12 cellular contexts compared by ENCODE assay signal in genomic region chr11:77090373-77091111, GRCh38. TPM values are rescaled to one million over a fixed set of nuclear protein-coding genes. Genes with fewer than 3 reads are reported as not detected.
DNase-seq lines count a peak whose midpoint lies in the region; ATAC-seq, FAIRE-seq and TF ChIP-seq lines count a peak whose summit lies in the region.
"Had no signal": no experiment of that assay in that cellular context is flagged by ENCODE, and none has a peak within 500 bp of the region (broad histone marks: within the 10 kb centered on the region; RNA-seq: fewer than 3 reads in every experiment).

No MANE protein-coding gene starts in this region.

- H3K27ac ChIP-seq in PC-3 (ENCODE audit: low read length) (no peak overlapping the region), left ventricle myocardium inferior (replicated peaks) (no peak overlapping the region), small intestine (ENCODE audit: low read depth in 1 of 2, low read length in 1 of 2) (peak overlapping the region; percentile 16 to 56)
- H3K27ac ChIP-seq: cardiac muscle cell had no signal

- no peaks in the 10 kb centered on the region for H3K79me2 ChIP-seq in PC-3 (ENCODE audit: low read length)

- CTCF ChIA-PET in PC-3 (lab: Charles Lee): interaction anchor here (0.5 to 2.0 kb wide), 14 partner anchors 11 to 512 kb away, joined by 3 to 137 read pairs (median 5); partner anchors contain the start of gene CAPN5

- 38 to 54% (median 41%) methylated on average over 13 of the region's 13 CpGs for WGBS in small intestine, 3 donors

- H2AFZ ChIP-seq in PC-3 (ENCODE audit: low read length): no peak overlapping the region

- TF ChIP-seq CTCF in PC-3 (conservative IDR thresholded peaks at IDR 0.05; ENCODE audit: low read depth, low read length): no peak
- TF ChIP-seq CTCF in left ventricle myocardium inferior (IDR thresholded peaks at IDR 0.05; ENCODE audit: borderline replicate concordance): no peak

- FAIRE-seq in GM12892 (lab: Jason Lieb, UNC) (peak; percentile 5), small intestine (lab: Jason Lieb, UNC) (no peak)

- peak overlapping the region; percentile 11; the same call in 1 of the 2 replicates for H3K4me2 ChIP-seq in PC-3 (ENCODE audit: low read length)

- H3K4me3 ChIP-seq in PC-3 (ENCODE audit: low read length): no peak overlapping the region
- no peak overlapping the region for H3K4me3 ChIP-seq in left ventricle myocardium inferior
- H3K4me3 ChIP-seq in small intestine (ENCODE audit: low read depth in 1 of 2, low read length in 2 of 2): no peak overlapping the region
- H3K4me3 ChIP-seq: cardiac muscle cell had no signal

- ATAC-seq in PC-3 (peak; percentile 37), GM19324 (IDR thresholded peaks at IDR 0.05; ENCODE audit: low FRiP score, unreplicated experiment) (no peak), HG03469 (IDR thresholded peaks at IDR 0.05; ENCODE audit: unreplicated experiment) (no peak)

- H3K27me3 ChIP-seq in PC-3 (ENCODE audit: low read length): no peaks in the 10 kb centered on the region
- H3K27me3 ChIP-seq in left ventricle myocardium inferior (ENCODE audit: low read depth): no peaks in the 10 kb centered on the region
- no peaks in the 10 kb centered on the region for H3K27me3 ChIP-seq in small intestine (ENCODE audit: control insufficient read depth in 2 of 2, insufficient read depth in 2 of 2, low read length in 2 of 2)
- H3K27me3 ChIP-seq: cardiac muscle cell had no signal

- H3K9me3 ChIP-seq in PC-3 (ENCODE audit: low read length) (no peaks in the 10 kb centered on the region), left ventricle myocardium inferior (replicated peaks) (no peaks in the 10 kb centered on the region), small intestine (ENCODE audit: control insufficient read depth, low read depth) (no peaks in the 10 kb centered on the region)

- no peaks in the 10 kb centered on the region for H3K9me2 ChIP-seq in PC-3 (replicated peaks; ENCODE audit: low read length)

- BruUV-seq in PC-3 (replicated peaks; lab: Mats Ljungman, UMichigan): no TSS peak

- DNase-seq in GM12892 (ENCODE audit: insufficient read length) (no peak), PC-3 (no peak), left ventricle myocardium inferior (peak; percentile 9), small intestine (peak; percentile 45), HK-2 (ENCODE audit: unreplicated experiment) (no peak)

- POLR2A ChIA-PET in PC-3 (lab: Charles Lee; ENCODE audit: unreplicated experiment): interaction anchor here (0.6 kb wide), 3 partner anchors 24 to 43 kb away, joined by 4 to 9 read pairs (median 4); partner anchors contain the start of gene CAPN5

- H3F3A ChIP-seq in PC-3 (ENCODE audit: low read length, unreplicated experiment): no peaks in the 10 kb centered on the region

- intact Hi-C loops in PC-3 (cut with micrococcal nuclease) (loop anchor here (1.0 to 2.0 kb wide), 3 partner anchors 24 to 171 kb away; partner anchors contain the start of gene CAPN5), left ventricle myocardium inferior (cut with micrococcal nuclease) (no loop called here)

- no peaks in the 10 kb centered on the region for H3K36me3 ChIP-seq in PC-3 (ENCODE audit: low read depth, low read length)
- H3K36me3 ChIP-seq in left ventricle myocardium inferior: no peaks in the 10 kb centered on the region
- H3K36me3 ChIP-seq in small intestine (ENCODE audit: control insufficient read depth in 2 of 2, insufficient read depth in 2 of 2, low read length in 2 of 2): peaks cover 0 to 6% of the 10 kb centered on the region in 2 donors
- H3K36me3 ChIP-seq: cardiac muscle cell had no signal

- no peaks in the 10 kb centered on the region for H4K20me1 ChIP-seq in PC-3 (ENCODE audit: low read length)

- H3K4me1 ChIP-seq in PC-3 (ENCODE audit: insufficient read depth, low read length) (peaks cover 23% of the 10 kb centered on the region), left ventricle myocardium inferior (peaks cover 6% of the 10 kb centered on the region), small intestine (ENCODE audit: control insufficient read depth in 2 of 2, insufficient read depth in 1 of 2, low read depth in 1 of 2, low read length in 1 of 2) (peaks cover 3 to 15% of the 10 kb centered on the region in 2 donors)

- no peak overlapping the region for H3K9ac ChIP-seq in PC-3 (ENCODE audit: low read length)

- TF ChIP-seq POLR2A in GM12892 (IDR thresholded peaks at IDR 0.05; ENCODE audit: low read depth, low read length): no peak

RNA-seq across cellular contexts. Expression of gene OMP, which starts 12.1 kb away (rescaled TPM):
- not detected for polyA plus RNA-seq in GM12892 (2012; ENCODE audit: missing spikeins)
- total RNA-seq in PC-3 (2014; rRNA removed): not detected in 2 replicates
- not detected for total RNA-seq in left ventricle myocardium inferior
- polyA plus RNA-seq in small intestine: 1 to 10 TPM in 2 of 3 donors, not detected in 1; 1.5 to 2.7 TPM
- total RNA-seq: activated naive CD8-positive, alpha-beta T cell treated with anti-CD3 and anti-CD28 coated beads, Interleukin-2, amount 10 ng/mL, durations not matched to agents 7 days and 5 days; cardiac muscle cell; T-helper 2 cell treated with Interferon-gamma antibody and Interleukin-4, amounts not matched to agents 100 ng/mL and 5 ng/mL, for 36 hours had no signal
- polyA plus RNA-seq: cardiac muscle cell; CD4-positive, alpha-beta memory T cell had no signal

RNA-seq across cellular contexts. Expression of gene CAPN5, which starts 23.8 kb away (rescaled TPM):
- not detected for polyA plus RNA-seq in GM12892 (2012; ENCODE audit: missing spikeins)
- 6.3 and 7.7 TPM in 2 replicates for total RNA-seq in PC-3 (2014; rRNA removed)
- 2.3 TPM for total RNA-seq in left ventricle myocardium inferior
- 10 to 100 TPM; 43.8 to 61.1 (median 48.6) TPM for polyA plus RNA-seq in small intestine

RNA-seq across cellular contexts. Expression of gene MYO7A, which starts 37.5 kb away (rescaled TPM):
- 0.06 TPM for polyA plus RNA-seq in GM12892 (2012; ENCODE audit: missing spikeins)
- total RNA-seq in PC-3 (2014; rRNA removed) (0.66 and 1.2 TPM in 2 replicates), left ventricle myocardium inferior (3.2 TPM)
- 1 to 10 TPM; 1.4 to 2.8 (median 1.6) TPM for polyA plus RNA-seq in small intestine

RNA-seq across cellular contexts. Expression of gene B3GNT6, which starts 56.3 kb away (rescaled TPM):
- not detected for polyA plus RNA-seq in GM12892 (2012; ENCODE audit: missing spikeins)
- total RNA-seq in PC-3 (2014; rRNA removed) (0.04 TPM in 1 of 2 replicates, not detected in the other), left ventricle myocardium inferior (not detected)
- 1 to 10 TPM; 1.6 to 7.0 (median 2.0) TPM for polyA plus RNA-seq in small intestine
- total RNA-seq: activated naive CD8-positive, alpha-beta T cell treated with anti-CD3 and anti-CD28 coated beads, Interleukin-2, amount 10 ng/mL, durations not matched to agents 7 days and 5 days; cardiac muscle cell; CD4-positive, alpha-beta memory T cell; skeletal muscle tissue; T-helper 2 cell treated with Interferon-gamma antibody and Interleukin-4, amounts not matched to agents 100 ng/mL and 5 ng/mL, for 36 hours had no signal
- polyA plus RNA-seq: cardiac muscle cell; CD4-positive, alpha-beta memory T cell had no signal

Comparison
In these comparisons a context has a peak if more than half of its experiments do, and no peak if none do; other contexts are left out.
1. DNase-seq: peak in left ventricle myocardium inferior (single experiment) and small intestine (single experiment); none in GM12892 (single experiment), PC-3 (single experiment) and HK-2 (single experiment).
2. H3K27ac ChIP-seq: peak in small intestine (2 of 2); none in PC-3 (single experiment) and left ventricle myocardium inferior (single experiment).